Comparison of ENCODE assay signal across 8 cellular contexts in the genomic region with DNA sequence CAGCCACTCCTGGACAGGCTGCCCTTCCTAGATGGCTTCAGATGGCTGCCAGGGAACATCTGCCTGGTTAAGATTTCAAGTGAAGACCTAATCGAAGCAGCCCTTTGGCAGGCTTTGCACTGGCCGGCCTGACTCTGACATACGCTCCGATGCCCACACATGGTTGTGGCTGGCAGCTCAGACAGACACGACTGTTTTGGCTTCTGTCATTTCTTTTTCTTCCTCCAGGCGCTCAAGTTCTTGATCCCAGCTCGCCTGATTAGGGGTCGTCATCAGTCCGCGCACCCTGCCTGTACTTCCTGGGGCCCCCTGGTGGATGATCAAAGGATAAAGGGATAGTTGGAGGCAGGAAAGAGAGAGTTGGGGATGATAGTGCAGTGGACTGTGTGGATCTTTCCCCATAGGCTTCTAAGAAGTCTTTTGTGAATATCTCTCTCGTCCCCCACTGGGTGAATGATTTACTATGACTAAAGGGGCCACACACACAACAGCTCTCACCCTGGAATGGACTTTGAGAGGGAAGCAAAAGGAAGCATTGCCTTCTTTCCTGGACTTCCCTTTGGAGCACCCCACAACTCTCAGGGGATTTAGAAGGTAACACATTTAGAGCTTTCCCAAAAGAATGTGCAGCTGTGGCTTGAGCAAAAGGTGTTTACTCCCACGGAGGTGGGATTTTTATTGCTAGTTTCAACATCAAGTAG. TPM values are rescaled to one million over a fixed set of nuclear protein-coding genes. Genes with fewer than 3 reads are reported as not detected.
A peak's percentile ranks its signal among the peaks of the same experiment; 100 is the strongest.
DNase-seq lines count a peak whose midpoint lies in the region; ATAC-seq and TF ChIP-seq lines count a peak whose summit lies in the region.

No MANE protein-coding gene starts in this region.

- TF ChIP-seq RAD21 in IMR-90 (IDR thresholded peaks at IDR 0.05; ENCODE audit: low read length): peak; percentile 71

- intact Hi-C loops in IMR-90 (cut with micrococcal nuclease): loop anchor here (1.0 kb wide), 1 partner anchor 54 kb away; no protein-coding TSS in a partner anchor

- H3K23ac ChIP-seq in IMR-90 (ENCODE audit: low read depth, low read length): peak overlapping the region; percentile 42; the same call in 1 of the 2 replicates

- no peaks in the 10 kb centered on the region for H3K36me3 ChIP-seq in IMR-90 (ENCODE audit: control insufficient read depth, insufficient read depth, low read length)

- H2BK15ac ChIP-seq in IMR-90 (ENCODE audit: low read depth, low read length): peak overlapping the region; percentile 67; the same call in 2 of the 3 replicates

- peak overlapping the region; percentile 73 for H4K5ac ChIP-seq in IMR-90 (ENCODE audit: low read depth, low read length)

- H2AK5ac ChIP-seq in IMR-90 (ENCODE audit: low read depth, low read length): peak overlapping the region; percentile 75; the same call in 1 of the 2 replicates

- 65% methylated on average over 5 of the region's 12 CpGs; no CpG with 5 or more reads in 1 of the 2 experiments for WGBS in IMR-90 (ENCODE audit: extremely low coverage in 2 of 2, insufficient read length in 1 of 2), 2 experiments

- H2BK120ac ChIP-seq in IMR-90 (ENCODE audit: low read depth, low read length): peak overlapping the region; percentile 58

- H3K27me3 ChIP-seq in IMR-90 (ENCODE audit: control insufficient read depth, insufficient read depth, low read length): no peaks in the 10 kb centered on the region

- peak overlapping the region; percentile 16 for H2AK9ac ChIP-seq in IMR-90 (replicated peaks; ENCODE audit: low read depth, low read length, poor library complexity)

- H3K4me1 ChIP-seq in IMR-90 (ENCODE audit: control insufficient read depth, insufficient read depth, low read length): peaks cover 25% of the 10 kb centered on the region

- POLR2A ChIA-PET in IMR-90 (lab: Charles Lee; ENCODE audit: unreplicated experiment): no interaction called here

- CTCF ChIA-PET in IMR-90 (lab: Yijun Ruan, JAX): interaction anchor here (0.8 to 1.8 kb wide), 5 partner anchors 9 to 182 kb away, joined by 4 to 7 read pairs (median 4); a partner anchor contains a TSS

- peak overlapping the region; percentile 79 for H2BK20ac ChIP-seq in IMR-90 (ENCODE audit: low read depth, low read length)

- peak overlapping the region; percentile 3; the same call in 1 of the 2 replicates for H3K27ac ChIP-seq in IMR-90 (ENCODE audit: insufficient read depth, low read length)

- no peak for TF ChIP-seq POLR2A in IMR-90 (IDR thresholded peaks at IDR 0.05; ENCODE audit: low read depth, low read length)

- H4K91ac ChIP-seq in IMR-90 (ENCODE audit: insufficient read depth, low read depth, low read length): peak overlapping the region; percentile 81

- in situ Hi-C loops in IMR-90 (cut with MboI; ENCODE audit: low sequenced_read_pairs): loop anchor here (5.0 kb wide), 1 partner anchor 181 kb away; no protein-coding TSS in a partner anchor

- H2BK5ac ChIP-seq in IMR-90 (ENCODE audit: low read depth, low read length, poor library complexity, severe bottlenecking): peak overlapping the region; percentile 16

- ATAC-seq in IMR-90 (ENCODE audit: low read depth) (peak; percentile 8; the same call in 1 of the 2 replicates), esophagus mucosa (peak; percentile 41), HG02840 (IDR thresholded peaks at IDR 0.05; ENCODE audit: low FRiP score, unreplicated experiment) (no peak)

- no peak overlapping the region for H3K4me3 ChIP-seq in IMR-90 (ENCODE audit: insufficient read depth, low read depth, low read length)

- peak overlapping the region; percentile 81 for H2AFZ ChIP-seq in IMR-90 (replicated peaks; ENCODE audit: low read length, poor library complexity)

- DNase-seq in NCI-H2171 treated with DMSO at 0.1 percent for 48 hours (lab: John Stamatoyannopoulos, UW): peak; percentile 42
- no peak for DNase-seq in NCI-H2171 (lab: John Stamatoyannopoulos, UW)
- peak; percentile 74 for DNase-seq in IMR-90
- DNase-seq in SKM-1 treated with dmso at 0.1 percent for 144 hours (lab: John Stamatoyannopoulos, UW; ENCODE audit: unreplicated experiment): peak; percentile 3
- peak; percentile 84 for DNase-seq in myocyte (ENCODE audit: low read depth)
- peak; percentile 61 for DNase-seq in ureter (ENCODE audit: low spot score)

- peak overlapping the region; percentile 42 to 76 for H4K8ac ChIP-seq in IMR-90 (ENCODE audit: low read depth in 2 of 2, low read length in 2 of 2)

- TF ChIP-seq CTCF in IMR-90 (conservative IDR thresholded peaks at IDR 0.05; ENCODE audit: low read depth, low read length): peak; percentile 73

- peak overlapping the region; percentile 80 for H3K4ac ChIP-seq in IMR-90 (ENCODE audit: low read depth, low read length)

- dilution Hi-C loops in IMR-90 (cut with HindIII; ENCODE audit: low sequenced_read_pairs, unreplicated experiment): no loop called here

- peak overlapping the region; percentile 75 for H3K14ac ChIP-seq in IMR-90 (replicated peaks; ENCODE audit: low read depth, low read length)

- H3K9me1 ChIP-seq in IMR-90 (ENCODE audit: insufficient read depth, low read length): peaks cover 26% of the 10 kb centered on the region

- H4K20me1 ChIP-seq in IMR-90 (ENCODE audit: insufficient read depth, low read length): no peaks in the 10 kb centered on the region

- peak overlapping the region; percentile 77 for H3K18ac ChIP-seq in IMR-90 (ENCODE audit: low read depth, low read length)

- peaks cover 0 to 10% of the 10 kb centered on the region in 2 experiments; a peak in 1 of 4 replicates for H3K79me1 ChIP-seq in IMR-90 (ENCODE audit: low read depth in 1 of 2, low read length in 2 of 2)

- no peaks in the 10 kb centered on the region for H3K9me3 ChIP-seq in IMR-90 (ENCODE audit: control insufficient read depth, insufficient read depth, low read length)

- BruUV-seq in IMR-90 (replicated peaks; lab: Mats Ljungman, UMichigan): no TSS peak

- no peak overlapping the region for H3K56ac ChIP-seq in IMR-90 (ENCODE audit: extremely low read depth, insufficient read depth, low read length)

- 0 out of 2 replicates have a peak overlapping the region, but pooled peaks have one; percentile 2 for H3K4me2 ChIP-seq in IMR-90 (ENCODE audit: low read depth, low read length)

- H3K9ac ChIP-seq in IMR-90 (ENCODE audit: low read depth, low read length): 0 out of 2 replicates have a peak overlapping the region, but pooled peaks have one; percentile 8

TF ChIP-seq in IMR-90, 13 proteins besides CTCF, POLR2A, EP300 and RAD21:
- TF ChIP-seq MXI1 (IDR thresholded peaks at IDR 0.05; ENCODE audit: borderline replicate concordance, low read depth, low read length): no peak
- peak; percentile 69 for TF ChIP-seq SMC3 (IDR thresholded peaks at IDR 0.05; ENCODE audit: low read depth, low read length)
TF ChIP-seq in IMR-90: peak in this region for 1.

RNA-seq across cellular contexts. Expression of a gene that starts 21.4 kb away (rescaled TPM):
- 77.2 and 81.1 TPM in 2 replicates for total RNA-seq in IMR-90 (2012; rRNA removed)
- polyA plus RNA-seq in IMR-90 (2012; rRNA removed): 94.2 and 95.7 TPM in 2 replicates
- polyA plus RNA-seq in IMR-90 (2012; cell fraction: cytosol; rRNA removed): 51.8 and 52.7 TPM in 2 replicates
- 86.8 and 207 TPM in 2 replicates for polyA plus RNA-seq in IMR-90 (2012; cell fraction: nucleus; rRNA removed; ENCODE audit: low replicate concordance)
- 3.5 TPM for total RNA-seq in esophagus mucosa
- total RNA-seq in myocyte: 70.0 and 81.3 TPM in 2 replicates
- polyA plus RNA-seq in myocyte (2012): 110 TPM
- total RNA-seq in ureter: 14.1 TPM
